15 cellular contexts compared by ENCODE assay signal in the genomic region with DNA sequence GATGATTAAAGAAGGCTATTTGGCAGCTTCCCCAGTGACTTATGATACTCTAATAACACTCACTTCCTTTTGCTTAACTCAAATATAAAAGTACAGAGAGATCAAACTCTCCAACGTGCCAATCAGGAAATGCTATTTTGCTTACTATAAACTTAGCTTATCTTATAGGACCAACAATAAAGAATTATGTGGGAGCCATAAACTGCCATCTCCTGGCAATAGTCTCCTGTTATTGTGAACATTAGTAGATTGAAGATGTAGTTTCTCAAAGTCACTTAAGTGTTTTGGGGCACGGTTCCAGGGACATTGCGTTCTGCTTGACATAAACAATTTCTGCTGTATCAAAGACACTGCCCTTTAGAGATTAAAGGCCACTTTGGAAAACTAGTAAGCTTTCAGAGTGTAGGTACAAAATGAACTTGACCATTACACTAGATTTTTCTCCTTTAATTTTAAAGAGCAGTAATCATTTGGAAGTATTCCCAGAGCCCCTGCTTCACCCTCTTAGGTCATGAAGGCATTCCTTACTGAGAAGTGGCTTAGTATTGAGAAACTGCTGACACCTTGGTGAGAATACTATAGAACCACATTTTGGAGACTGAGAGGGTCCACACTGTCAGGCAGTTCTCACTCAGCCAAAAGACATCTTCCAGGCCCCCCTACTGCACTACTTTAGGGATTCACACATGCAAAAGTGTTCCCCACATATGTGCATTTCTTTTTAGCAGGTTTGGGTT. TPM values are rescaled to one million over a fixed set of nuclear protein-coding genes. Genes with fewer than 3 reads are reported as not detected.
DNase-seq lines count a peak whose midpoint lies in the region; ATAC-seq, FAIRE-seq and TF ChIP-seq lines count a peak whose summit lies in the region.
"Had no signal": no experiment of that assay in that cellular context is flagged by ENCODE, and none has a peak within 500 bp of the region (broad histone marks: within the 10 kb centered on the region; RNA-seq: fewer than 3 reads in every experiment).

No MANE protein-coding gene starts in this region.

- no peak for TF ChIP-seq CTCF in bronchial epithelial cell (IDR thresholded peaks at IDR 0.05; ENCODE audit: insufficient read depth, low read length, severe bottlenecking)

- no peak overlapping the region for H3K4me3 ChIP-seq in bronchial epithelial cell (ENCODE audit: low read depth, low read length)
- H3K4me3 ChIP-seq: SJCRH30 had no signal

- no peaks in the 10 kb centered on the region for H3K9me3 Mint-ChIP-seq in stimulated activated naive CD8-positive, alpha-beta T cell treated with anti-CD3 and anti-CD28 coated beads, Interleukin-15, amount 100 ng/mL, for 72 hours
- H3K9me3 Mint-ChIP-seq: central memory CD8-positive, alpha-beta T cell had no signal

- DNase-seq in HCEC 1CT (peak; percentile 64), bronchial epithelial cell (ENCODE audit: low read depth) (peak; percentile 44), left ventricle myocardium superior (peak; percentile 62), renal cortical epithelial cell (ENCODE audit: low read depth) (peak; percentile 17)
- no peak for DNase-seq in stimulated activated naive CD8-positive, alpha-beta T cell treated with anti-CD3 and anti-CD28 coated beads, Interleukin-15, amount 100 ng/mL, for 72 hours
- DNase-seq in activated CD4-positive, CD25-positive, alpha-beta regulatory T cell treated with anti-CD3 and anti-CD28 coated beads, Interleukin-2, amount 50 U/mL, for 72 hours, result no peak
- no peak for DNase-seq in stimulated activated CD4-positive, alpha-beta T cell treated with anti-CD3 and anti-CD28 coated beads, Interleukin-15, amount 100 ng/mL, for 24 hours
- DNase-seq: activated CD4-positive, CD25-positive, alpha-beta regulatory T cell; activated T-cell treated with anti-CD3 and anti-CD28 coated beads, Interleukin-2, amount 50 U/mL, for 48 hours; hippocampal formation; naive B cell; NCI-H524 treated with DMSO at 0.1 percent for 48 hours; SJCRH30 had no signal

- ATAC-seq in left ventricle myocardium superior, result peak; percentile 80
- ATAC-seq in stimulated activated naive CD8-positive, alpha-beta T cell treated with anti-CD3 and anti-CD28 coated beads, Interleukin-15, amount 100 ng/mL, for 72 hours, result no peak
- ATAC-seq in activated CD4-positive, CD25-positive, alpha-beta regulatory T cell treated with anti-CD3 and anti-CD28 coated beads, Interleukin-2, amount 50 U/mL, for 24 hours, result no peak

- intact Hi-C loops in left ventricle myocardium superior (cut with micrococcal nuclease), result no loop called here

- H3K4me1 Mint-ChIP-seq in stimulated activated naive CD8-positive, alpha-beta T cell treated with anti-CD3 and anti-CD28 coated beads, Interleukin-15, amount 100 ng/mL, for 72 hours, result no peaks in the 10 kb centered on the region
- H3K4me1 Mint-ChIP-seq: central memory CD8-positive, alpha-beta T cell; naive B cell had no signal

- no peak for FAIRE-seq in bronchial epithelial cell (lab: Jason Lieb, UNC)

- no peak overlapping the region for H3K27ac Mint-ChIP-seq in stimulated activated naive CD8-positive, alpha-beta T cell treated with anti-CD3 and anti-CD28 coated beads, Interleukin-15, amount 100 ng/mL, for 72 hours
- H3K27ac Mint-ChIP-seq: naive B cell had no signal

- H3K36me3 ChIP-seq in bronchial epithelial cell (ENCODE audit: control insufficient read depth, insufficient read depth, low read length), result peaks cover 6% of the 10 kb centered on the region
- H3K36me3 ChIP-seq: SJCRH30 had no signal

- no peaks in the 10 kb centered on the region for H3K27me3 Mint-ChIP-seq in stimulated activated naive CD8-positive, alpha-beta T cell treated with anti-CD3 and anti-CD28 coated beads, Interleukin-15, amount 100 ng/mL, for 72 hours

- H3K27me3 ChIP-seq in bronchial epithelial cell (ENCODE audit: control insufficient read depth, insufficient read depth, low read length), result no peaks in the 10 kb centered on the region
- H3K27me3 ChIP-seq: SJCRH30 had no signal

- no peak overlapping the region for H3K4me3 Mint-ChIP-seq in stimulated activated naive CD8-positive, alpha-beta T cell treated with anti-CD3 and anti-CD28 coated beads, Interleukin-15, amount 100 ng/mL, for 72 hours
- H3K4me3 Mint-ChIP-seq: central memory CD8-positive, alpha-beta T cell; naive B cell had no signal

RNA-seq across cellular contexts. Expression of a gene that starts 51.9 kb away (rescaled TPM):
- total RNA-seq in bronchial epithelial cell (126 and 137 TPM in 2 replicates), left ventricle myocardium superior (103 TPM), renal cortical epithelial cell (9.9 and 137 TPM in 2 replicates)

Comparison
In these comparisons a context has a peak if more than half of its experiments do, and no peak if none do; other contexts are left out.
1. DNase-seq: peak in HCEC 1CT (single experiment), bronchial epithelial cell (single experiment), left ventricle myocardium superior (single experiment) and renal cortical epithelial cell (single experiment); none in stimulated activated naive CD8-positive, alpha-beta T cell treated with anti-CD3 and anti-CD28 coated beads, Interleukin-15, amount 100 ng/mL, for 72 hours (0 of 2), activated CD4-positive, CD25-positive, alpha-beta regulatory T cell treated with anti-CD3 and anti-CD28 coated beads, Interleukin-2, amount 50 U/mL, for 72 hours (single experiment) and stimulated activated CD4-positive, alpha-beta T cell treated with anti-CD3 and anti-CD28 coated beads, Interleukin-15, amount 100 ng/mL, for 24 hours (single experiment).